In the genomic region with DNA sequence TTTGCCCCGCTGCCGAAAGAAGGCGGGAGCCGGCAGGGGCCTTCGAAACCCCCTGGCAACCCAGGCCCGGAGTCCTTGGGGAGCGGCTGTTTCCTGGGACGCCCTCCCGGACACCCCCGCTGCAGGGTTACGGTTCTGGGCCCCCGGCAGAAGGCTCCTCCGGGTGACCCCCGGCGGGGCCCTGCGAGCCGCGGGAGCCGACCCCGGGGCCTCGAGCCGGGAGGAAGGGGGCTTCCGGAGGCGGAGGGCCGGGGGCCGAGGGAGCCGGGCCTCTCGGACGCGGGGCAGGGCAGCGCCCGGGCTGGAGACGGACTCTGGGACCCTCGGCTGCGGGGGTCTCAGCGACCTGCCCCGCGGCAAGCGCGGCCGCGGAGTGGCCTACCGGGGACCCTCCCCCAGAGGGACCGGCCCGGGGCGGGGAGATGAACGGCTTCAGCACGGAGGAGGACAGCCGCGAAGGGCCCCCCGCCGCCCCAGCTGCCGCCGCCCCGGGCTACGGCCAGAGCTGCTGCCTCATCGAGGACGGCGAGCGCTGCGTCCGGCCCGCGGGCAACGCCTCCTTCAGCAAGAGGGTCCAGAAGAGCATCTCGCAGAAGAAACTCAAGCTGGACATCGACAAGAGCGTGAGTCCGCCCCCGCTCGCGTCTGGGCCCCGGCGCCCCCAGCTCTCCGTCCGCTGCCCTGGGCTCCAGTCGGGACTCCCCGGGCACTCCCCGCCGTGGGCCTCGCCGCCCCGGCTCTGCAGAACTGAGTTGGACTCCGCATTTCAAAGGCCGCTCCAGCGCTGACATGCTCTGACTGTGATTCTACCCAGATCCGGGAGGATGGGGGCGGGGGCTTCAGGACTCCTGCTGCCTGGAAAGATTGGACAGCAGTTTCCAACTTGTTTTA, we compare ENCODE assay signal across 8 cellular contexts. TPM values are rescaled to one million over a fixed set of nuclear protein-coding genes. Genes with fewer than 3 reads are reported as not detected.
DNase-seq lines count a peak whose midpoint lies in the region; ATAC-seq and TF ChIP-seq lines count a peak whose summit lies in the region.

No MANE protein-coding gene starts in this region.

- H3K4me1 ChIP-seq in Peyer's patch (peaks cover 0 to 30% (median 2%) of the 10 kb centered on the region in 4 donors), osteoblast (ENCODE audit: insufficient read depth, low read length) (peaks cover 15% of the 10 kb centered on the region), upper lobe of right lung (peaks cover 30% of the 10 kb centered on the region)

- no peak for TF ChIP-seq POLR2A in Peyer's patch (IDR thresholded peaks at IDR 0.05)

- peaks cover 21% of the 10 kb centered on the region for H4K20me1 ChIP-seq in osteoblast (ENCODE audit: insufficient read depth, low read length)

- H3K4me3 ChIP-seq in Peyer's patch (peak overlapping the region; percentile 85 to 100 (median 96)), osteoblast (ENCODE audit: insufficient read depth, low read length) (peak overlapping the region; percentile 97), upper lobe of right lung (peak overlapping the region; percentile 96)

- peaks cover 14% of the 10 kb centered on the region for H3K36me3 Mint-ChIP-seq in activated naive CD4-positive, alpha-beta T cell treated with anti-CD3 and anti-CD28 coated beads, Interleukin-2, amount 50 U/mL, for 24 hours

- no peaks in the 10 kb centered on the region for H3K9me3 Mint-ChIP-seq in activated naive CD4-positive, alpha-beta T cell treated with anti-CD3 and anti-CD28 coated beads, Interleukin-2, amount 50 U/mL, for 24 hours

- ATAC-seq in HG02884 (IDR thresholded peaks at IDR 0.05; ENCODE audit: unreplicated experiment) (peak; percentile 6), upper lobe of right lung (peak; percentile 30)

- H3K4me2 ChIP-seq in osteoblast (ENCODE audit: insufficient read depth, low read length), result peak overlapping the region; percentile 98

- intact Hi-C loops in head of caudate nucleus (cut with DNase I), result loop anchor here (10.0 kb wide), 1 partner anchor 308 kb away; the partner anchor contains the start of gene LARP1
- intact Hi-C loops in upper lobe of right lung (cut with DNase I), result no loop called here

- H3K36me3 ChIP-seq in Peyer's patch (peaks cover 0 to 18% (median 0%) of the 10 kb centered on the region in 3 donors), osteoblast (ENCODE audit: insufficient read depth, low read length) (peaks cover 12% of the 10 kb centered on the region), upper lobe of right lung (peaks cover 19% of the 10 kb centered on the region)

- DNase-seq in NCI-H1092 treated with DMSO at 0.1 percent for 48 hours (lab: John Stamatoyannopoulos, UW), result peak; percentile 1
- no peak for DNase-seq in NCI-H1092 (lab: John Stamatoyannopoulos, UW)
- DNase-seq in Peyer's patch, result peak; percentile 42 to 78 (median 76)
- DNase-seq in head of caudate nucleus, result peak; percentile 6 to 78 (median 54)
- DNase-seq in osteoblast (ENCODE audit: insufficient read length, low spot score, missing footprints), result peak; percentile 95
- DNase-seq in upper lobe of right lung, result peak; percentile 78

- H3K9me3 ChIP-seq in Peyer's patch (no peaks in the 10 kb centered on the region), osteoblast (ENCODE audit: low read depth, low read length) (no peaks in the 10 kb centered on the region), upper lobe of right lung (no peaks in the 10 kb centered on the region)

- no peaks in the 10 kb centered on the region for H3K27me3 Mint-ChIP-seq in activated naive CD4-positive, alpha-beta T cell treated with anti-CD3 and anti-CD28 coated beads, Interleukin-2, amount 50 U/mL, for 24 hours

- H3K79me2 ChIP-seq in osteoblast (ENCODE audit: insufficient read depth, low read length), result peaks cover 53% of the 10 kb centered on the region

- peak overlapping the region; percentile 83 for H2AFZ ChIP-seq in osteoblast (ENCODE audit: low read length)

- H3K27ac ChIP-seq in Peyer's patch (peak overlapping the region; percentile 74 to 90 (median 84)), osteoblast (ENCODE audit: low read depth, low read length) (peak overlapping the region; percentile 47), upper lobe of right lung (peak overlapping the region; percentile 88)

- H3K27ac Mint-ChIP-seq in activated naive CD4-positive, alpha-beta T cell treated with anti-CD3 and anti-CD28 coated beads, Interleukin-2, amount 50 U/mL, for 24 hours, result peak overlapping the region; percentile 72

- TF ChIP-seq CTCF in Peyer's patch (IDR thresholded peaks at IDR 0.05) (no peak), osteoblast (IDR thresholded peaks at IDR 0.05; ENCODE audit: extremely low read depth, low read depth, low read length) (no peak), upper lobe of right lung (IDR thresholded peaks at IDR 0.05) (no peak)

- peak overlapping the region; percentile 92 for H3K4me3 Mint-ChIP-seq in activated naive CD4-positive, alpha-beta T cell treated with anti-CD3 and anti-CD28 coated beads, Interleukin-2, amount 50 U/mL, for 24 hours

- peaks cover 64% of the 10 kb centered on the region for H3K4me1 Mint-ChIP-seq in activated naive CD4-positive, alpha-beta T cell treated with anti-CD3 and anti-CD28 coated beads, Interleukin-2, amount 50 U/mL, for 24 hours

- H3K27me3 ChIP-seq in Peyer's patch, result no peaks in the 10 kb centered on the region
- H3K27me3 ChIP-seq in osteoblast (ENCODE audit: insufficient read depth, low read length), result no peaks in the 10 kb centered on the region
- H3K27me3 ChIP-seq in upper lobe of right lung, result no peaks in the 10 kb centered on the region

RNA-seq across cellular contexts. Expression of gene SAP30L, which starts 0.6 kb away (rescaled TPM):
- total RNA-seq in Peyer's patch (10 to 100 TPM; 36.7 to 69.6 (median 39.3) TPM), osteoblast (32.2 and 36.5 TPM in 2 replicates), upper lobe of right lung (43.2 TPM)

RNA-seq across cellular contexts. Expression of gene HAND1, which starts 31.6 kb away (rescaled TPM):
- 1 to 10 TPM in 1 of 4 donors, under 1 TPM in 1, not detected in 2; 0.54 to 1.8 TPM for total RNA-seq in Peyer's patch
- total RNA-seq in osteoblast, result under 0.01 TPM in 1 of 2 replicates, not detected in the other
- total RNA-seq in upper lobe of right lung, result not detected
